In the genomic region with DNA sequence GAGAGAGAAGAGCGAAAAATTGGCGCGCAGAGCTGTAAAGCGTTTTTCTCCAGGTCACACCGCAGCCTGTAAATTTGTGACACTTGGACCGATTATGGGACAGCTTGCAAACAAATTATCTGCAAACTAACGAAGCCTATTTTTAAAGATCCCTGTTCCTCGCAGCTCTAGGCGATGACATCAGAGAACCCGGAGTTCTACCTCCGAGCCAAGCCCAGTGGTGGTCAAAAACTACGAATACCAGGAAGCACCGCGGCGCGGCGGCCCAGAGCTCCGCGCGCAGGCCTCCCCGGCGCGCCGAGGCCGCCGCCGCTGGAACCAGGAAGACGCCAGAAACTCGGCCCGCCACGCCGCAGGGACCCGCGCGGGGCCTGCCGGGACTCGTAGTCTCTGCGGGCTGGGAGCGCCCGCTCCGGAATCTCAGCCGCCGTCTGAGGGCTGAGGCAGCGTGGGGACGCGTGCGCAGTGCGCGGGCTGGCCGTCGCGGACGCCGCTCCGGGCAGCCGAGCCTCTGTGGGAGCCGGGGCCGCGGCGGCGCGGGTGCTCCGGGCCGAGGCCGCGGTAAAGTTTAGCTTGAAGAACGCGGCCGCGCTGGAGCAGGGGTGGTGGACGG, we compare ENCODE assay signal across 1 cellular context.
TF ChIP-seq lines count a peak whose summit lies in the region.

A gene (plus strand): TSS at position 463 of the 613 bp plus-strand sequence. CDS start 18,493 bp downstream, outside the sequence.

TF ChIP-seq in Ishikawa, 13 proteins besides CTCF, POLR2A, EP300 and RAD21 (continued from another document):
- TF ChIP-seq, protein P1, sequence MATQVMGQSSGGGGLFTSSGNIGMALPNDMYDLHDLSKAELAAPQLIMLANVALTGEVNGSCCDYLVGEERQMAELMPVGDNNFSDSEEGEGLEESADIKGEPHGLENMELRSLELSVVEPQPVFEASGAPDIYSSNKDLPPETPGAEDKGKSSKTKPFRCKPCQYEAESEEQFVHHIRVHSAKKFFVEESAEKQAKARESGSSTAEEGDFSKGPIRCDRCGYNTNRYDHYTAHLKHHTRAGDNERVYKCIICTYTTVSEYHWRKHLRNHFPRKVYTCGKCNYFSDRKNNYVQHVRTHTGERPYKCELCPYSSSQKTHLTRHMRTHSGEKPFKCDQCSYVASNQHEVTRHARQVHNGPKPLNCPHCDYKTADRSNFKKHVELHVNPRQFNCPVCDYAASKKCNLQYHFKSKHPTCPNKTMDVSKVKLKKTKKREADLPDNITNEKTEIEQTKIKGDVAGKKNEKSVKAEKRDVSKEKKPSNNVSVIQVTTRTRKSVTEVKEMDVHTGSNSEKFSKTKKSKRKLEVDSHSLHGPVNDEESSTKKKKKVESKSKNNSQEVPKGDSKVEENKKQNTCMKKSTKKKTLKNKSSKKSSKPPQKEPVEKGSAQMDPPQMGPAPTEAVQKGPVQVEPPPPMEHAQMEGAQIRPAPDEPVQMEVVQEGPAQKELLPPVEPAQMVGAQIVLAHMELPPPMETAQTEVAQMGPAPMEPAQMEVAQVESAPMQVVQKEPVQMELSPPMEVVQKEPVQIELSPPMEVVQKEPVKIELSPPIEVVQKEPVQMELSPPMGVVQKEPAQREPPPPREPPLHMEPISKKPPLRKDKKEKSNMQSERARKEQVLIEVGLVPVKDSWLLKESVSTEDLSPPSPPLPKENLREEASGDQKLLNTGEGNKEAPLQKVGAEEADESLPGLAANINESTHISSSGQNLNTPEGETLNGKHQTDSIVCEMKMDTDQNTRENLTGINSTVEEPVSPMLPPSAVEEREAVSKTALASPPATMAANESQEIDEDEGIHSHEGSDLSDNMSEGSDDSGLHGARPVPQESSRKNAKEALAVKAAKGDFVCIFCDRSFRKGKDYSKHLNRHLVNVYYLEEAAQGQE (IDR thresholded peaks at IDR 0.05; ENCODE audit: low read depth): 0 out of 2 replicates have a peak, but pooled peaks have one; percentile 21
- no peak for TF ChIP-seq TCF12 (IDR thresholded peaks at IDR 0.05; ENCODE audit: low read depth)
- TF ChIP-seq FOXM1 (IDR thresholded peaks at IDR 0.05; ENCODE audit: borderline replicate concordance, low read depth): no peak
- TF ChIP-seq YY1 (IDR thresholded peaks at IDR 0.05; ENCODE audit: low read depth): no peak
- no peak for TF ChIP-seq ZBTB7A (IDR thresholded peaks at IDR 0.05; ENCODE audit: low read depth)
- no peak for TF ChIP-seq CREB1 (IDR thresholded peaks at IDR 0.05; ENCODE audit: low read depth)
- no peak for TF ChIP-seq CEBPB (IDR thresholded peaks at IDR 0.05)
- TF ChIP-seq, protein P2, sequence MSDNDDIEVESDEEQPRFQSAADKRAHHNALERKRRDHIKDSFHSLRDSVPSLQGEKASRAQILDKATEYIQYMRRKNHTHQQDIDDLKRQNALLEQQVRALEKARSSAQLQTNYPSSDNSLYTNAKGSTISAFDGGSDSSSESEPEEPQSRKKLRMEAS (IDR thresholded peaks at IDR 0.05): peak; percentile 60; the same call in 1 of the 2 replicates
